ENCODE assay signal across 8 cellular contexts in genomic region chr14:99595034-99595433, GRCh38. TPM values are rescaled to one million over a fixed set of nuclear protein-coding genes. Genes with fewer than 3 reads are reported as not detected.
A peak's percentile ranks its signal among the peaks of the same experiment; 100 is the strongest.
DNase-seq lines count a peak whose midpoint lies in the region; ATAC-seq and TF ChIP-seq lines count a peak whose summit lies in the region.

No MANE protein-coding gene starts in this region.

- no peaks in the 10 kb centered on the region for H3K27me3 Mint-ChIP-seq in chondrocyte (ENCODE audit: low read depth)

- DNase-seq in GM13977 (ENCODE audit: low spot score) (peak; percentile 76), OCI-M1 (lab: John Stamatoyannopoulos, UW) (peak; percentile 31), kidney tubule cell (ENCODE audit: low spot score) (peak; percentile 20), NCI-H1417 treated with DMSO at 0.1 percent for 48 hours (lab: John Stamatoyannopoulos, UW) (no peak), left ventricle myocardium superior (no peak), chondrocyte (ENCODE audit: low spot score) (no peak), left colon (no peak)

- H3K4me3 Mint-ChIP-seq in chondrocyte (ENCODE audit: unreplicated experiment), result no peak overlapping the region

- in situ Hi-C loops in GM13977 (cut with MboI; ENCODE audit: low pct_unique_long_range_greater_than_20kb, low sequenced_read_pairs, unreplicated experiment), result no loop called here

- peaks cover 7% of the 10 kb centered on the region for H3K4me1 Mint-ChIP-seq in chondrocyte (ENCODE audit: low read depth)

- H3K27ac Mint-ChIP-seq in chondrocyte (ENCODE audit: unreplicated experiment), result no peak overlapping the region

- TF ChIP-seq CTCF in GM13977 (IDR thresholded peaks at IDR 0.05; ENCODE audit: extremely low read depth, insufficient read depth, missing control alignments) (no peak), chondrocyte (IDR thresholded peaks at IDR 0.05) (no peak)

- no peaks in the 10 kb centered on the region for H3K36me3 Mint-ChIP-seq in chondrocyte (ENCODE audit: low read depth)

- no peaks in the 10 kb centered on the region for H3K9me3 Mint-ChIP-seq in chondrocyte (ENCODE audit: low read depth)

- intact Hi-C loops in left ventricle myocardium superior (cut with micrococcal nuclease), result no loop called here
- intact Hi-C loops in left colon (cut with DNase I, micrococcal nuclease), result no loop called here

- ATAC-seq in GM21786 (IDR thresholded peaks at IDR 0.05; ENCODE audit: unreplicated experiment), result peak; percentile 97
- ATAC-seq in left ventricle myocardium superior, result no peak
- no peak for ATAC-seq in left colon

RNA-seq across cellular contexts. Expression of gene CCDC85C, which starts 9.0 kb away (rescaled TPM):
- total RNA-seq in left ventricle myocardium superior (49.3 TPM), chondrocyte (4.0 to 7.0 TPM (median 6.5 TPM) in 3 replicates), left colon (10 to 100 TPM; 66.3 to 68.1 TPM)

RNA-seq across cellular contexts. Expression of gene HHIPL1, which starts 49.9 kb away (rescaled TPM):
- total RNA-seq in left ventricle myocardium superior (1.5 TPM), chondrocyte (1.6 to 5.9 TPM (median 5.6 TPM) in 3 replicates), left colon (1 to 10 TPM in 1 of 2 donors, under 1 TPM in 1; 0.31 to 1.0 TPM)

Comparison
In these comparisons a context has a peak if more than half of its experiments do, and no peak if none do; other contexts are left out.
1. DNase-seq: peak in GM13977 (single experiment), OCI-M1 (single experiment) and kidney tubule cell (single experiment); none in NCI-H1417 treated with DMSO at 0.1 percent for 48 hours (single experiment), left ventricle myocardium superior (single experiment), chondrocyte (single experiment) and left colon (0 of 2).